In genomic region chr10:94292448-94293118, GRCh38 we compare ENCODE assay signal across 12 cellular contexts.
DNase-seq lines count a peak whose midpoint lies in the region; ATAC-seq and TF ChIP-seq lines count a peak whose summit lies in the region.
"Had no signal": no experiment of that assay in that cellular context is flagged by ENCODE, and none has a peak within 500 bp of the region (broad histone marks: within the 10 kb centered on the region; RNA-seq: fewer than 3 reads in every experiment).

No MANE protein-coding gene starts in this region.

- peaks cover 9% of the 10 kb centered on the region for H3K27me3 ChIP-seq in mammary epithelial cell (ENCODE audit: insufficient read depth, low read length)
- no peaks in the 10 kb centered on the region for H3K27me3 ChIP-seq in mesenchymal stem cell (ENCODE audit: control insufficient read depth in 1 of 2, insufficient read depth in 1 of 2, low read length in 2 of 2)
- H3K27me3 ChIP-seq: neural progenitor cell had no signal

- TF ChIP-seq CTCF in AG10803 (conservative IDR thresholded peaks at IDR 0.05; ENCODE audit: low read length), result no peak
- no peak for TF ChIP-seq CTCF in mammary epithelial cell (conservative IDR thresholded peaks at IDR 0.05 in 1 of 2, IDR thresholded peaks at IDR 0.05 in 1 of 2; ENCODE audit: extremely low read depth in 1 of 2, insufficient read depth in 1 of 2, low read depth in 1 of 2, low read length in 2 of 2)

- dilution Hi-C loops in mammary epithelial cell (cut with HindIII; ENCODE audit: low sequenced_read_pairs), result no loop called here

- CTCF ChIA-PET in mammary epithelial cell (lab: Charles Lee; ENCODE audit: low non-redundant PET), result no interaction called here
- CTCF ChIA-PET in activated naive CD4-positive, alpha-beta T cell treated with anti-CD3 and anti-CD28 coated beads, Interleukin-2, amount 10 ng/mL, durations not matched to agents 7 days and 5 days (lab: Charles Lee), result interaction anchor here (1.0 kb wide), 1 partner anchor 28 kb away, joined by 3 read pairs; no protein-coding TSS in a partner anchor

- H3K9me3 ChIP-seq in mammary epithelial cell (replicated peaks; ENCODE audit: insufficient read depth, low read length) (no peaks in the 10 kb centered on the region), mesenchymal stem cell (ENCODE audit: control insufficient read depth, low read length) (no peaks in the 10 kb centered on the region)

- DNase-seq in AG10803 (ENCODE audit: low read depth) (peak; percentile 86), LHCN-M2 (ENCODE audit: low read depth) (peak; percentile 62), mammary epithelial cell (peak; percentile 32), mesenchymal stem cell (peak; percentile 15), pons (ENCODE audit: low spot score) (no peak)
- DNase-seq in activated naive CD4-positive, alpha-beta T cell treated with anti-CD3 and anti-CD28 coated beads, Interleukin-2, amount 10 ng/mL, durations not matched to agents 7 days and 5 days, result no peak
- DNase-seq in stimulated activated effector memory CD8-positive, alpha-beta T cell treated with anti-CD3 and anti-CD28 coated beads, Interleukin-12 subunit alpha, Interleukin-12 subunit beta, amount 100 ng/mL, for 72 hours (ENCODE audit: low spot score in 2 of 2), result no peak
- DNase-seq: activated effector memory CD4-positive, alpha-beta T cell treated with anti-CD3 and anti-CD28 coated beads, Interleukin-2, amount 50 U/mL, for 16 hours; effector CD4-positive, alpha-beta T cell had no signal

- H2BK120ac ChIP-seq in mesenchymal stem cell (ENCODE audit: low read depth, low read length), result no peak overlapping the region

- H3K4me1 ChIP-seq in mammary epithelial cell (ENCODE audit: insufficient read depth, low read length) (no peaks in the 10 kb centered on the region), mesenchymal stem cell (ENCODE audit: control insufficient read depth, insufficient read depth, low read depth, low read length) (peaks cover 2% of the 10 kb centered on the region)

- H3K27ac Mint-ChIP-seq in activated naive CD4-positive, alpha-beta T cell treated with anti-CD3 and anti-CD28 coated beads, Interleukin-2, amount 10 ng/mL, durations not matched to agents 7 days and 5 days, result no peak overlapping the region
- H3K27ac Mint-ChIP-seq in stimulated activated effector memory CD8-positive, alpha-beta T cell treated with anti-CD3 and anti-CD28 coated beads, Interleukin-12 subunit alpha, Interleukin-12 subunit beta, amount 100 ng/mL, for 72 hours, result no peak overlapping the region
- H3K27ac Mint-ChIP-seq: neural progenitor cell had no signal

- H4K91ac ChIP-seq in mesenchymal stem cell (ENCODE audit: low read length), result no peak overlapping the region

- H3K9ac ChIP-seq in mammary epithelial cell (ENCODE audit: insufficient read depth, low read length) (no peak overlapping the region), mesenchymal stem cell (ENCODE audit: low read length) (no peak overlapping the region)
- H3K9ac ChIP-seq: neural progenitor cell had no signal

- H3K4me2 ChIP-seq in mammary epithelial cell (ENCODE audit: insufficient read depth, low read depth, low read length) (no peak overlapping the region), mesenchymal stem cell (ENCODE audit: low read length, poor library complexity, severe bottlenecking) (no peak overlapping the region)
- H3K4me2 ChIP-seq: neural progenitor cell had no signal

- no peak overlapping the region for H4K8ac ChIP-seq in mesenchymal stem cell (ENCODE audit: low read length)

- H2BK12ac ChIP-seq in mesenchymal stem cell (ENCODE audit: low read length in 2 of 2), result no peak overlapping the region

- no peak for ATAC-seq in stimulated activated effector memory CD8-positive, alpha-beta T cell treated with anti-CD3 and anti-CD28 coated beads, Interleukin-12 subunit alpha, Interleukin-12 subunit beta, amount 100 ng/mL, for 72 hours
- no peak for ATAC-seq in HG03565 (IDR thresholded peaks at IDR 0.05; ENCODE audit: unreplicated experiment)

- intact Hi-C loops in mammary epithelial cell (cut with micrococcal nuclease), result no loop called here

- H3K9me3 Mint-ChIP-seq in activated naive CD4-positive, alpha-beta T cell treated with anti-CD3 and anti-CD28 coated beads, Interleukin-2, amount 10 ng/mL, durations not matched to agents 7 days and 5 days, result no peaks in the 10 kb centered on the region
- no peaks in the 10 kb centered on the region for H3K9me3 Mint-ChIP-seq in stimulated activated effector memory CD8-positive, alpha-beta T cell treated with anti-CD3 and anti-CD28 coated beads, Interleukin-12 subunit alpha, Interleukin-12 subunit beta, amount 100 ng/mL, for 72 hours
- H3K9me3 Mint-ChIP-seq: neural progenitor cell had no signal

- no peak overlapping the region for H3K4ac ChIP-seq in mesenchymal stem cell (ENCODE audit: low read depth in 1 of 2, low read length in 2 of 2)

- H3K14ac ChIP-seq in mesenchymal stem cell (ENCODE audit: low read length in 2 of 2), result no peak overlapping the region

- no peaks in the 10 kb centered on the region for H3K36me3 Mint-ChIP-seq in activated naive CD4-positive, alpha-beta T cell treated with anti-CD3 and anti-CD28 coated beads, Interleukin-2, amount 10 ng/mL, durations not matched to agents 7 days and 5 days
- no peaks in the 10 kb centered on the region for H3K36me3 Mint-ChIP-seq in stimulated activated effector memory CD8-positive, alpha-beta T cell treated with anti-CD3 and anti-CD28 coated beads, Interleukin-12 subunit alpha, Interleukin-12 subunit beta, amount 100 ng/mL, for 72 hours
- H3K36me3 Mint-ChIP-seq: neural progenitor cell had no signal

- peaks cover 44% of the 10 kb centered on the region for H3K27me3 Mint-ChIP-seq in activated naive CD4-positive, alpha-beta T cell treated with anti-CD3 and anti-CD28 coated beads, Interleukin-2, amount 10 ng/mL, durations not matched to agents 7 days and 5 days

- H3K4me1 Mint-ChIP-seq in activated naive CD4-positive, alpha-beta T cell treated with anti-CD3 and anti-CD28 coated beads, Interleukin-2, amount 10 ng/mL, durations not matched to agents 7 days and 5 days, result no peaks in the 10 kb centered on the region
- no peaks in the 10 kb centered on the region for H3K4me1 Mint-ChIP-seq in stimulated activated effector memory CD8-positive, alpha-beta T cell treated with anti-CD3 and anti-CD28 coated beads, Interleukin-12 subunit alpha, Interleukin-12 subunit beta, amount 100 ng/mL, for 72 hours

- H3K4me3 Mint-ChIP-seq in activated naive CD4-positive, alpha-beta T cell treated with anti-CD3 and anti-CD28 coated beads, Interleukin-2, amount 10 ng/mL, durations not matched to agents 7 days and 5 days, result no peak overlapping the region
- H3K4me3 Mint-ChIP-seq in stimulated activated effector memory CD8-positive, alpha-beta T cell treated with anti-CD3 and anti-CD28 coated beads, Interleukin-12 subunit alpha, Interleukin-12 subunit beta, amount 100 ng/mL, for 72 hours, result no peak overlapping the region
- H3K4me3 Mint-ChIP-seq: neural progenitor cell had no signal

- no peak overlapping the region for H3K23ac ChIP-seq in mesenchymal stem cell (ENCODE audit: low read length in 2 of 2)

- no peak overlapping the region for H2AK5ac ChIP-seq in mesenchymal stem cell (ENCODE audit: low read length, severe bottlenecking)

- H2BK5ac ChIP-seq in mesenchymal stem cell (ENCODE audit: low read depth, low read length, poor library complexity, severe bottlenecking), result no peak overlapping the region

- BruUV-seq in mammary epithelial cell (replicated peaks; lab: Mats Ljungman, UMichigan), result no TSS peak

- H2AFZ ChIP-seq in mammary epithelial cell (ENCODE audit: low read depth, low read length) (no peak overlapping the region), mesenchymal stem cell (ENCODE audit: low read depth, low read length) (no peak overlapping the region)
- H2AFZ ChIP-seq: neural progenitor cell had no signal

- H3K36me3 ChIP-seq in mammary epithelial cell (ENCODE audit: insufficient read depth, low read length) (no peaks in the 10 kb centered on the region), mesenchymal stem cell (ENCODE audit: control insufficient read depth in 1 of 2, insufficient read depth in 2 of 2, low read depth in 1 of 2, low read length in 2 of 2) (no peaks in the 10 kb centered on the region)
- H3K36me3 ChIP-seq: neural progenitor cell had no signal

- H3K4me3 ChIP-seq in AG10803 (ENCODE audit: low read length) (no peak overlapping the region), mammary epithelial cell (replicated peaks in 1 of 3; ENCODE audit: insufficient read depth in 1 of 3, low read depth in 2 of 3, low read length in 3 of 3) (no peak overlapping the region), mesenchymal stem cell (ENCODE audit: insufficient read depth in 1 of 2, low read depth in 1 of 2, low read length in 2 of 2) (no peak overlapping the region)
- H3K4me3 ChIP-seq: neural progenitor cell had no signal

- WGBS in mammary epithelial cell (ENCODE audit: low coverage, missing lambda C conversion rate), result 0% methylated on average over 1 of the region's 1 CpG
- 60% methylated on average over 1 of the region's 1 CpG for WGBS in mesenchymal stem cell

- in situ Hi-C loops in mammary epithelial cell (cut with MboI; ENCODE audit: low sequenced_read_pairs in 2 of 2), result no loop called here

- no peak overlapping the region for H3K18ac ChIP-seq in mesenchymal stem cell (ENCODE audit: low read depth in 1 of 2, low read length in 2 of 2)

- H3K27ac ChIP-seq in mammary epithelial cell (ENCODE audit: insufficient read depth, low read depth, low read length) (no peak overlapping the region), mesenchymal stem cell (ENCODE audit: low read length, poor library complexity, severe bottlenecking) (no peak overlapping the region)
- H3K27ac ChIP-seq: C4-2B, neural progenitor cell had no signal

- no peak overlapping the region for H2BK15ac ChIP-seq in mesenchymal stem cell (ENCODE audit: low read depth, poor library complexity, severe bottlenecking)

- no peaks in the 10 kb centered on the region for H4K20me1 ChIP-seq in mammary epithelial cell (ENCODE audit: insufficient read depth, low read length)

- H3K79me2 ChIP-seq in mammary epithelial cell (ENCODE audit: insufficient read depth, low read length), result no peaks in the 10 kb centered on the region

- no peaks in the 10 kb centered on the region for H3K79me1 ChIP-seq in mesenchymal stem cell (replicated peaks; ENCODE audit: low read length, poor library complexity, severe bottlenecking)

Comparison
In these comparisons a context has a peak if more than half of its experiments do, and no peak if none do; other contexts are left out.
1. DNase-seq: peak in AG10803 (single experiment), LHCN-M2 (single experiment), mammary epithelial cell (single experiment) and mesenchymal stem cell (single experiment); none in activated naive CD4-positive, alpha-beta T cell treated with anti-CD3 and anti-CD28 coated beads, Interleukin-2, amount 10 ng/mL, durations not matched to agents 7 days and 5 days (single experiment), stimulated activated effector memory CD8-positive, alpha-beta T cell treated with anti-CD3 and anti-CD28 coated beads, Interleukin-12 subunit alpha, Interleukin-12 subunit beta, amount 100 ng/mL, for 72 hours (0 of 2) and pons (single experiment).